ENCODE assay signal across 3 cellular contexts in genomic region chr20:22586645-22587310, GRCh38.
A peak's percentile ranks its signal among the peaks of the same experiment; 100 is the strongest.
TF ChIP-seq lines count a peak whose summit lies in the region.

No MANE protein-coding gene starts in this region.

TF ChIP-seq in HCT116, 20 proteins besides CTCF, POLR2A, EP300 and RAD21:
- no peak for TF ChIP-seq SIN3A (IDR thresholded peaks at IDR 0.05; ENCODE audit: low read depth)
- no peak for TF ChIP-seq SP1 (IDR thresholded peaks at IDR 0.05; ENCODE audit: low read depth)
- no peak for TF ChIP-seq POLR2AphosphoS5 (IDR thresholded peaks at IDR 0.05; ENCODE audit: low read depth, low read length)
- TF ChIP-seq EZH2 (IDR thresholded peaks at IDR 0.05), result no peak
- TF ChIP-seq ZFX (IDR thresholded peaks at IDR 0.05), result no peak
- no peak for TF ChIP-seq CBX3 (IDR thresholded peaks at IDR 0.05; ENCODE audit: low read depth)
- TF ChIP-seq, protein P1, sequence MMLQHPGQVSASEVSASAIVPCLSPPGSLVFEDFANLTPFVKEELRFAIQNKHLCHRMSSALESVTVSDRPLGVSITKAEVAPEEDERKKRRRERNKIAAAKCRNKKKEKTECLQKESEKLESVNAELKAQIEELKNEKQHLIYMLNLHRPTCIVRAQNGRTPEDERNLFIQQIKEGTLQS (IDR thresholded peaks at IDR 0.05), result no peak

TF ChIP-seq in GM12878, 131 proteins besides CTCF, POLR2A, EP300 and RAD21:
- TF ChIP-seq E2F4 (IDR thresholded peaks at IDR 0.05; ENCODE audit: low read depth, low read length), result no peak
- no peak for TF ChIP-seq YY1 (IDR thresholded peaks at IDR 0.05; ENCODE audit: low read depth, low read length)
- TF ChIP-seq FOS (IDR thresholded peaks at IDR 0.05; ENCODE audit: borderline replicate concordance, extremely low read depth, insufficient read length), result no peak
- peak; percentile 71 for TF ChIP-seq SMC3 (IDR thresholded peaks at IDR 0.05; ENCODE audit: borderline replicate concordance, low read length)
- TF ChIP-seq, protein P2, sequence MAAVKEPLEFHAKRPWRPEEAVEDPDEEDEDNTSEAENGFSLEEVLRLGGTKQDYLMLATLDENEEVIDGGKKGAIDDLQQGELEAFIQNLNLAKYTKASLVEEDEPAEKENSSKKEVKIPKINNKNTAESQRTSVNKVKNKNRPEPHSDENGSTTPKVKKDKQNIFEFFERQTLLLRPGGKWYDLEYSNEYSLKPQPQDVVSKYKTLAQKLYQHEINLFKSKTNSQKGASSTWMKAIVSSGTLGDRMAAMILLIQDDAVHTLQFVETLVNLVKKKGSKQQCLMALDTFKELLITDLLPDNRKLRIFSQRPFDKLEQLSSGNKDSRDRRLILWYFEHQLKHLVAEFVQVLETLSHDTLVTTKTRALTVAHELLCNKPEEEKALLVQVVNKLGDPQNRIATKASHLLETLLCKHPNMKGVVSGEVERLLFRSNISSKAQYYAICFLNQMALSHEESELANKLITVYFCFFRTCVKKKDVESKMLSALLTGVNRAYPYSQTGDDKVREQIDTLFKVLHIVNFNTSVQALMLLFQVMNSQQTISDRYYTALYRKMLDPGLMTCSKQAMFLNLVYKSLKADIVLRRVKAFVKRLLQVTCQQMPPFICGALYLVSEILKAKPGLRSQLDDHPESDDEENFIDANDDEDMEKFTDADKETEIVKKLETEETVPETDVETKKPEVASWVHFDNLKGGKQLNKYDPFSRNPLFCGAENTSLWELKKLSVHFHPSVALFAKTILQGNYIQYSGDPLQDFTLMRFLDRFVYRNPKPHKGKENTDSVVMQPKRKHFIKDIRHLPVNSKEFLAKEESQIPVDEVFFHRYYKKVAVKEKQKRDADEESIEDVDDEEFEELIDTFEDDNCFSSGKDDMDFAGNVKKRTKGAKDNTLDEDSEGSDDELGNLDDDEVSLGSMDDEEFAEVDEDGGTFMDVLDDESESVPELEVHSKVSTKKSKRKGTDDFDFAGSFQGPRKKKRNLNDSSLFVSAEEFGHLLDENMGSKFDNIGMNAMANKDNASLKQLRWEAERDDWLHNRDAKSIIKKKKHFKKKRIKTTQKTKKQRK (IDR thresholded peaks at IDR 0.05; ENCODE audit: low read depth, low read length), result no peak
TF ChIP-seq in GM12878: peak in this region for 1.

TF ChIP-seq in HepG2, 621 proteins besides CTCF, POLR2A, EP300 and RAD21 (continues in another document):
- TF ChIP-seq NFYC (CRISPR knock-in tag; IDR thresholded peaks at IDR 0.05), result peak; percentile 28; the same call in 1 of the 2 replicates
- no peak for TF ChIP-seq ZNF790 (CRISPR knock-in tag; IDR thresholded peaks at IDR 0.05; ENCODE audit: borderline replicate concordance)
- peak; percentile 91 for TF ChIP-seq NR2F6 (IDR thresholded peaks at IDR 0.05)
- peak; percentile 91 for TF ChIP-seq NR2F6 (CRISPR knock-in tag; IDR thresholded peaks at IDR 0.05)
- peak; percentile 51; the same call in 1 of the 2 replicates for TF ChIP-seq POGZ (CRISPR knock-in tag; IDR thresholded peaks at IDR 0.05)
- TF ChIP-seq FOXO1 (CRISPR knock-in tag; IDR thresholded peaks at IDR 0.05), result 0 out of 2 replicates have a peak, but pooled peaks have one; percentile 31
- no peak for TF ChIP-seq KDM1A (CRISPR knock-in tag; IDR thresholded peaks at IDR 0.05)
- TF ChIP-seq TARDBP (CRISPR knock-in tag; IDR thresholded peaks at IDR 0.05), result peak; percentile 9; the same call in 1 of the 2 replicates
- TF ChIP-seq ZNF230 (CRISPR knock-in tag; IDR thresholded peaks at IDR 0.05), result peak; percentile 67
- peak; percentile 85 for TF ChIP-seq ZBED4 (CRISPR knock-in tag; IDR thresholded peaks at IDR 0.05; ENCODE audit: borderline replicate concordance)
- no peak for TF ChIP-seq ZNF121 (CRISPR knock-in tag; IDR thresholded peaks at IDR 0.05)
- TF ChIP-seq STAG1 (CRISPR knock-in tag; IDR thresholded peaks at IDR 0.05), result peak; percentile 99
- TF ChIP-seq, protein P3, sequence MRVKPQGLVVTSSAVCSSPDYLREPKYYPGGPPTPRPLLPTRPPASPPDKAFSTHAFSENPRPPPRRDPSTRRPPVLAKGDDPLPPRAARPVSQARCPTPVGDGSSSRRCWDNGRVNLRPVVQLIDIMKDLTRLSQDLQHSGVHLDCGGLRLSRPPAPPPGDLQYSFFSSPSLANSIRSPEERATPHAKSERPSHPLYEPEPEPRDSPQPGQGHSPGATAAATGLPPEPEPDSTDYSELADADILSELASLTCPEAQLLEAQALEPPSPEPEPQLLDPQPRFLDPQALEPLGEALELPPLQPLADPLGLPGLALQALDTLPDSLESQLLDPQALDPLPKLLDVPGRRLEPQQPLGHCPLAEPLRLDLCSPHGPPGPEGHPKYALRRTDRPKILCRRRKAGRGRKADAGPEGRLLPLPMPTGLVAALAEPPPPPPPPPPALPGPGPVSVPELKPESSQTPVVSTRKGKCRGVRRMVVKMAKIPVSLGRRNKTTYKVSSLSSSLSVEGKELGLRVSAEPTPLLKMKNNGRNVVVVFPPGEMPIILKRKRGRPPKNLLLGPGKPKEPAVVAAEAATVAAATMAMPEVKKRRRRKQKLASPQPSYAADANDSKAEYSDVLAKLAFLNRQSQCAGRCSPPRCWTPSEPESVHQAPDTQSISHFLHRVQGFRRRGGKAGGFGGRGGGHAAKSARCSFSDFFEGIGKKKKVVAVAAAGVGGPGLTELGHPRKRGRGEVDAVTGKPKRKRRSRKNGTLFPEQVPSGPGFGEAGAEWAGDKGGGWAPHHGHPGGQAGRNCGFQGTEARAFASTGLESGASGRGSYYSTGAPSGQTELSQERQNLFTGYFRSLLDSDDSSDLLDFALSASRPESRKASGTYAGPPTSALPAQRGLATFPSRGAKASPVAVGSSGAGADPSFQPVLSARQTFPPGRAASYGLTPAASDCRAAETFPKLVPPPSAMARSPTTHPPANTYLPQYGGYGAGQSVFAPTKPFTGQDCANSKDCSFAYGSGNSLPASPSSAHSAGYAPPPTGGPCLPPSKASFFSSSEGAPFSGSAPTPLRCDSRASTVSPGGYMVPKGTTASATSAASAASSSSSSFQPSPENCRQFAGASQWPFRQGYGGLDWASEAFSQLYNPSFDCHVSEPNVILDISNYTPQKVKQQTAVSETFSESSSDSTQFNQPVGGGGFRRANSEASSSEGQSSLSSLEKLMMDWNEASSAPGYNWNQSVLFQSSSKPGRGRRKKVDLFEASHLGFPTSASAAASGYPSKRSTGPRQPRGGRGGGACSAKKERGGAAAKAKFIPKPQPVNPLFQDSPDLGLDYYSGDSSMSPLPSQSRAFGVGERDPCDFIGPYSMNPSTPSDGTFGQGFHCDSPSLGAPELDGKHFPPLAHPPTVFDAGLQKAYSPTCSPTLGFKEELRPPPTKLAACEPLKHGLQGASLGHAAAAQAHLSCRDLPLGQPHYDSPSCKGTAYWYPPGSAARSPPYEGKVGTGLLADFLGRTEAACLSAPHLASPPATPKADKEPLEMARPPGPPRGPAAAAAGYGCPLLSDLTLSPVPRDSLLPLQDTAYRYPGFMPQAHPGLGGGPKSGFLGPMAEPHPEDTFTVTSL (CRISPR knock-in tag; IDR thresholded peaks at IDR 0.05; ENCODE audit: borderline replicate concordance), result no peak
- TF ChIP-seq TFE3 (CRISPR knock-in tag; IDR thresholded peaks at IDR 0.05), result 0 out of 2 replicates have a peak, but pooled peaks have one; percentile 29
- peak; percentile 60; the same call in 1 of the 2 replicates for TF ChIP-seq ZNF205 (CRISPR knock-in tag; IDR thresholded peaks at IDR 0.05)
- no peak for TF ChIP-seq SATB2 (CRISPR knock-in tag; IDR thresholded peaks at IDR 0.05)
- peak; percentile 77 for TF ChIP-seq ZNF501 (CRISPR knock-in tag; IDR thresholded peaks at IDR 0.05)
- TF ChIP-seq ZGPAT (CRISPR knock-in tag; IDR thresholded peaks at IDR 0.05), result peak; percentile 79
- TF ChIP-seq, protein P4, sequence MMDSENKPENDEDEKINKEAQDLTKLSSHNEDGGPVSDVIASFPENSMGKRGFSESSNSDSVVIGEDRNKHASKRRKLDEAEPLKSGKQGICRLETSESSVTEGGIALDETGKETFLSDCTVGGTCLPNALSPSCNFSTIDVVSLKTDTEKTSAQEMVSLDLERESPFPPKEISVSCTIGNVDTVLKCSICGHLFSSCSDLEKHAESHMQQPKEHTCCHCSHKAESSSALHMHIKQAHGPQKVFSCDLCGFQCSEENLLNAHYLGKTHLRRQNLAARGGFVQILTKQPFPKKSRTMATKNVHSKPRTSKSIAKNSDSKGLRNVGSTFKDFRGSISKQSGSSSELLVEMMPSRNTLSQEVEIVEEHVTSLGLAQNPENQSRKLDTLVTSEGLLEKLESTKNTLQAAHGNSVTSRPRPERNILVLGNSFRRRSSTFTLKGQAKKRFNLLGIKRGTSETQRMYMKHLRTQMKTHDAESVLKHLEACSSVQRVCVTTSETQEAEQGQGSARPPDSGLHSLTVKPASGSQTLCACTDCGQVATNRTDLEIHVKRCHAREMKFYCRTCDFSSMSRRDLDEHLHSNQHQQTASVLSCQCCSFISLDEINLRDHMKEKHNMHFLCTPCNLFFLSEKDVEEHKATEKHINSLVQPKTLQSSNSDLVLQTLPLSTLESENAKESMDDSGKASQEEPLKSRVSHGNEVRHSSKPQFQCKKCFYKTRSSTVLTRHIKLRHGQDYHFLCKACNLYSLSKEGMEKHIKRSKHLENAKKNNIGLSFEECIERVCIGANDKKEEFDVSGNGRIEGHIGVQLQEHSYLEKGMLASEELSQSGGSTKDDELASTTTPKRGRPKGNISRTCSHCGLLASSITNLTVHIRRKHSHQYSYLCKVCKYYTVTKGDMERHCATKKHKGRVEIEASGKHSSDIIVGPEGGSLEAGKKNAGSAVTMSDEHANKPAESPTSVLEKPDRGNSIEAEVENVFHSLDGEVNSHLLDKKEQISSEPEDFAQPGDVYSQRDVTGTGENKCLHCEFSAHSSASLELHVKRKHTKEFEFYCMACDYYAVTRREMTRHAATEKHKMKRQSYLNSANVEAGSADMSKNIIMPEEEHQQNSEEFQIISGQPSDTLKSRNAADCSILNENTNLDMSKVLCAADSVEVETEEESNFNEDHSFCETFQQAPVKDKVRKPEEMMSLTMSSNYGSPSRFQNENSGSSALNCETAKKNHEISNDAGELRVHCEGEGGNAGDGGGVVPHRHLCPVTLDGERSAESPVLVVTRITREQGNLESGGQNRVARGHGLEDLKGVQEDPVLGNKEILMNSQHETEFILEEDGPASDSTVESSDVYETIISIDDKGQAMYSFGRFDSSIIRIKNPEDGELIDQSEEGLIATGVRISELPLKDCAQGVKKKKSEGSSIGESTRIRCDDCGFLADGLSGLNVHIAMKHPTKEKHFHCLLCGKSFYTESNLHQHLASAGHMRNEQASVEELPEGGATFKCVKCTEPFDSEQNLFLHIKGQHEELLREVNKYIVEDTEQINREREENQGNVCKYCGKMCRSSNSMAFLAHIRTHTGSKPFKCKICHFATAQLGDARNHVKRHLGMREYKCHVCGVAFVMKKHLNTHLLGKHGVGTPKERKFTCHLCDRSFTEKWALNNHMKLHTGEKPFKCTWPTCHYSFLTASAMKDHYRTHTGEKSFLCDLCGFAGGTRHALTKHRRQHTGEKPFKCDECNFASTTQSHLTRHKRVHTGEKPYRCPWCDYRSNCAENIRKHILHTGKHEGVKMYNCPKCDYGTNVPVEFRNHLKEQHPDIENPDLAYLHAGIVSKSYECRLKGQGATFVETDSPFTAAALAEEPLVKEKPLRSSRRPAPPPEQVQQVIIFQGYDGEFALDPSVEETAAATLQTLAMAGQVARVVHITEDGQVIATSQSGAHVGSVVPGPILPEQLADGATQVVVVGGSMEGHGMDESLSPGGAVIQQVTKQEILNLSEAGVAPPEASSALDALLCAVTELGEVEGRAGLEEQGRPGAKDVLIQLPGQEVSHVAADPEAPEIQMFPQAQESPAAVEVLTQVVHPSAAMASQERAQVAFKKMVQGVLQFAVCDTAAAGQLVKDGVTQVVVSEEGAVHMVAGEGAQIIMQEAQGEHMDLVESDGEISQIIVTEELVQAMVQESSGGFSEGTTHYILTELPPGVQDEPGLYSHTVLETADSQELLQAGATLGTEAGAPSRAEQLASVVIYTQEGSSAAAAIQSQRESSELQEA (CRISPR knock-in tag; IDR thresholded peaks at IDR 0.05; ENCODE audit: not compliant biosample characterization), result peak; percentile 3
- peak; percentile 83 for TF ChIP-seq ZMYM4 (CRISPR knock-in tag; IDR thresholded peaks at IDR 0.05)
- 0 out of 2 replicates have a peak, but pooled peaks have one; percentile 61 for TF ChIP-seq ZNF564 (CRISPR knock-in tag; IDR thresholded peaks at IDR 0.05)
- TF ChIP-seq ZBTB7A (CRISPR knock-in tag; IDR thresholded peaks at IDR 0.05), result peak; percentile 28; the same call in 1 of the 2 replicates
